ENCODE assay signal across 11 cellular contexts in the genomic region with DNA sequence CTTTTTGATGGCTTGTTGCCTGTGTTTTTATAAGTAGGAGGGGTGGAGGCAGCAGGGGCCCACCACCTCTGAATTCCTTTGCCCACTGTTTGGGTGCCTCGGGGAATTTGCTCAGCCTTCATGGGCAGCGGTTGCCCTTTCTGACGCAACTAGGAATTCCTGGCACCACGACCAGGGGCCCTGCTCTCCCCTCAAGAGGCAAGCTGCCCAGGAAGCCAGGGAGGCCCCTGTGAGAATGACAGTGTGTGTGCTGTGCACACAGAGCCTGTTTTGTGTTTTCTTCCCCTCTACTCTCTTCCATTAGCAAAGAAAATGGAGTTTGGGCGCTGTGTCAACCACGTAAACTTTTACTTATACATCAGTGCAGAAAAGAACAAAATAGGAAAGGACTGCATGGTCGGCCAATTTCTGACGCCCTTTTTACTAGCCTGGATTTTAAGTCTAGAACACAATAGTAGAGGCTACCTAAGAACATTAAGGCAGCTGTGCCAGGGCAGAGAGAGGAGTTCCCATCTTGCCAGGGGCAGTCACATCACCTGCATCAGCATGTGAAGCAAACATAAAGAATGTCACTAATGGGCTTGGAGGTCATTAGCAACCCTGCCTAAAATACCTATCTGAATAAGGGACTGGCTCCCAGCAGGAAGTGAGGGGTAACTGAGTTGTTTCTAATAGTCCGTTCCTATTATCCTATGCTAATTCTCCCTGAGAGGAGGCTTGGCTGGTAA. TPM values are rescaled to one million over a fixed set of nuclear protein-coding genes. Genes with fewer than 3 reads are reported as not detected.
A peak's percentile ranks its signal among the peaks of the same experiment; 100 is the strongest.
DNase-seq lines count a peak whose midpoint lies in the region; ATAC-seq, FAIRE-seq and TF ChIP-seq lines count a peak whose summit lies in the region.
"Had no signal": no experiment of that assay in that cellular context is flagged by ENCODE, and none has a peak within 500 bp of the region (broad histone marks: within the 10 kb centered on the region; RNA-seq: fewer than 3 reads in every experiment).

No MANE protein-coding gene starts in this region.

- H3K4me1 ChIP-seq in H1 (replicated peaks in 1 of 4; ENCODE audit: control insufficient read depth in 3 of 4, insufficient read depth in 4 of 4, low read length in 3 of 4), result peaks cover 6 to 12% (median 10%) of the 10 kb centered on the region in 4 experiments; a peak in 6 of 7 replicates
- H3K4me1 ChIP-seq in thyroid gland, result peaks cover 15 to 20% of the 10 kb centered on the region in 2 donors

- H3K27ac ChIP-seq in H1 (ENCODE audit: low read depth, low read length), result no peak overlapping the region; the same call in 1 of the 2 replicates
- H3K27ac ChIP-seq in thyroid gland, result peak overlapping the region; percentile 73 to 83 (median 76)
- H3K27ac ChIP-seq: adrenal gland had no signal

- DNase-seq in M059J (ENCODE audit: low read depth), result peak; percentile 92
- no peak for DNase-seq in H1 (ENCODE audit: low read depth in 1 of 2, low spot score in 2 of 2)
- DNase-seq in left lobe of liver (ENCODE audit: low spot score), result peak; percentile 68
- DNase-seq in thyroid gland, result peak; percentile 73 to 75
- DNase-seq in DMS53 treated with DMSO at 0.1 percent for 48 hours (lab: John Stamatoyannopoulos, UW; ENCODE audit: unreplicated experiment), result no peak
- no peak for DNase-seq in T-cell
- DNase-seq: adrenal gland; left colon; NCI-H774; stimulated activated CD4-positive, alpha-beta T cell treated with anti-CD3 and anti-CD28 coated beads, Interleukin-4, amount 100 ng/mL, for 1 hour had no signal

- H4K20me1 ChIP-seq in H1 (replicated peaks in 1 of 2; ENCODE audit: control insufficient read depth in 1 of 2, insufficient read depth in 2 of 2, low read length in 2 of 2), result no peaks in the 10 kb centered on the region

- no peaks in the 10 kb centered on the region for H3K27me3 Mint-ChIP-seq in T-cell

- H3K27ac Mint-ChIP-seq in T-cell, result no peak overlapping the region

- H2BK120ac ChIP-seq in H1 (replicated peaks; ENCODE audit: low read depth, low read length), result no peak overlapping the region

- H3K4me3 Mint-ChIP-seq in T-cell, result no peak overlapping the region

- no peaks in the 10 kb centered on the region for H3K9me3 Mint-ChIP-seq in T-cell

- no peak overlapping the region for H3K14ac ChIP-seq in H1 (ENCODE audit: insufficient read length)

- H3K4ac ChIP-seq in H1 (replicated peaks; ENCODE audit: insufficient read length, low read depth, low read length), result no peak overlapping the region

- H3K23ac ChIP-seq in H1 (ENCODE audit: insufficient read length), result no peak overlapping the region

- no peak for TF ChIP-seq RAD21 in H1 (IDR thresholded peaks at IDR 0.05 in 1 of 2, conservative IDR thresholded peaks at IDR 0.05 in 1 of 2; ENCODE audit: low read depth in 2 of 2, low read length in 2 of 2)

- H3K79me2 ChIP-seq in H1 (ENCODE audit: control insufficient read depth in 1 of 2, insufficient read depth in 2 of 2, low read length in 2 of 2), result no peaks in the 10 kb centered on the region; a peak in 1 of 4 replicates

- H4K8ac ChIP-seq in H1 (ENCODE audit: extremely low read depth, insufficient read depth, low read length), result no peak overlapping the region

- no peak overlapping the region for H2BK15ac ChIP-seq in H1 (ENCODE audit: low read length)

- no peak overlapping the region for H4K5ac ChIP-seq in H1 (ENCODE audit: insufficient read length, low read depth, low read length)

- intact Hi-C loops in thyroid gland (cut with DNase I), result no loop called here

- POLR2A ChIA-PET in H1 (lab: Charles Lee; ENCODE audit: partially characterized antibody), result interaction anchor here (1.7 kb wide), 1 partner anchor 19 kb away, joined by 4 read pairs; no protein-coding TSS in a partner anchor
- POLR2A ChIA-PET in T-cell (lab: Charles Lee), result no interaction called here

- CTCF ChIA-PET in H1 (lab: Charles Lee; ENCODE audit: partially characterized antibody), result interaction anchor here (0.8 to 1.3 kb wide), 3 partner anchors 9 to 75 kb away, joined by 3 to 4 read pairs (median 3); no protein-coding TSS in a partner anchor
- CTCF ChIA-PET in T-cell (lab: Charles Lee), result no interaction called here

- TF ChIP-seq CTCF in H1 (IDR thresholded peaks at IDR 0.05; ENCODE audit: control extremely low read depth in 1 of 3, insufficient read depth in 1 of 3, low read depth in 1 of 3, low read length in 3 of 3) (no peak), thyroid gland (IDR thresholded peaks at IDR 0.05) (no peak)

- H3K36me3 ChIP-seq in H1 (ENCODE audit: control insufficient read depth in 2 of 4, insufficient read depth in 4 of 4, low read length in 3 of 4) (no peaks in the 10 kb centered on the region), thyroid gland (no peaks in the 10 kb centered on the region)
- H3K36me3 ChIP-seq: adrenal gland had no signal

- TF ChIP-seq POLR2A in H1 (IDR thresholded peaks at IDR 0.05; ENCODE audit: control extremely low read depth in 1 of 2, low read depth in 2 of 2, low read length in 2 of 2) (no peak), thyroid gland (IDR thresholded peaks at IDR 0.05) (no peak)

- ATAC-seq in left lobe of liver (peak; percentile 56), T-cell (replicated peaks in 1 of 4) (no peak), HG02571 (IDR thresholded peaks at IDR 0.05; ENCODE audit: unreplicated experiment) (no peak)
- ATAC-seq: left colon had no signal

- H3K56ac ChIP-seq in H1 (replicated peaks; ENCODE audit: insufficient read length, low read depth, low read length), result no peak overlapping the region

- H3K4me1 Mint-ChIP-seq in T-cell, result peaks cover 0 to 8% (median 5%) of the 10 kb centered on the region in 3 donors

- H3K9ac ChIP-seq in H1 (replicated peaks in 1 of 4; ENCODE audit: extremely low read depth in 1 of 4, low read depth in 3 of 4, low read length in 3 of 4), result no peak overlapping the region; a peak in 1 of 7 replicates

- 53% methylated on average over 9 of the region's 9 CpGs; no CpG with 5 or more reads in 1 of the 2 experiments for WGBS in H1 (ENCODE audit: extremely low coverage in 1 of 2, insufficient coverage in 1 of 2, insufficient read length in 1 of 2, insufficient replicate concordance in 2 of 2, low coverage in 1 of 2, low lambda C conversion rate in 2 of 2, missing lambda C conversion rate in 1 of 2), 2 experiments
- 23 to 34% methylated on average over 9 of the region's 9 CpGs for WGBS in thyroid gland, 2 donors

- no peaks in the 10 kb centered on the region for H3K36me3 Mint-ChIP-seq in T-cell

- H3K23me2 ChIP-seq in H1 (ENCODE audit: low read depth, low read length), result no peaks in the 10 kb centered on the region

- no peak overlapping the region for H2BK20ac ChIP-seq in H1 (ENCODE audit: low read length)

- peak; percentile 48 for FAIRE-seq in H1 (lab: Jason Lieb, UNC)

- no peak overlapping the region for H3K18ac ChIP-seq in H1 (ENCODE audit: extremely low read depth, low read length)

- peak overlapping the region; percentile 26 for H4K91ac ChIP-seq in H1 (replicated peaks; ENCODE audit: insufficient read length, low read length)

- H3K79me1 ChIP-seq in H1 (ENCODE audit: low read depth, low read length), result no peaks in the 10 kb centered on the region

- TF ChIP-seq EP300 in H1 (IDR thresholded peaks at IDR 0.05; ENCODE audit: borderline replicate concordance in 1 of 2, low read depth in 2 of 2, low read length in 2 of 2), result no peak

- H2AFZ ChIP-seq in H1 (ENCODE audit: low read length), result 0 out of 2 replicates have a peak overlapping the region, but pooled peaks have one; percentile 18

- no peak overlapping the region; the same call in 1 of the 2 replicates for H2BK5ac ChIP-seq in H1 (ENCODE audit: low read depth, low read length)

- no peak overlapping the region; the same call in none of the 2 replicates for H2BK12ac ChIP-seq in H1 (ENCODE audit: low read depth, low read length)

- H3K4me3 ChIP-seq in H1 (ENCODE audit: extremely low read depth in 1 of 4, insufficient read depth in 2 of 4, low read depth in 3 of 4, low read length in 4 of 4) (no peak overlapping the region), thyroid gland (replicated peaks in 1 of 3) (no peak overlapping the region)
- H3K4me3 ChIP-seq: adrenal gland had no signal

- H2AK5ac ChIP-seq in H1 (ENCODE audit: low read depth, low read length), result no peak overlapping the region

- H3K27me3 ChIP-seq in H1 (replicated peaks in 1 of 4; ENCODE audit: control insufficient read depth in 3 of 4, extremely low read depth in 1 of 4, insufficient read depth in 3 of 4, low read length in 3 of 4) (no peaks in the 10 kb centered on the region), thyroid gland (no peaks in the 10 kb centered on the region)
- H3K27me3 ChIP-seq: adrenal gland had no signal

- H3K4me2 ChIP-seq in H1 (ENCODE audit: insufficient read depth in 1 of 2, low read depth in 2 of 2, low read length in 2 of 2), result peak overlapping the region in 1 of 2 experiments; percentile 22; a peak in 2 of 4 replicates

- H3K9me3 ChIP-seq in H1 (ENCODE audit: insufficient read depth in 2 of 2, low read depth in 1 of 2, low read length in 1 of 2) (no peaks in the 10 kb centered on the region), thyroid gland (no peaks in the 10 kb centered on the region)
- H3K9me3 ChIP-seq: adrenal gland had no signal

RNA-seq across cellular contexts. Expression of a gene that starts 17.9 kb away (rescaled TPM):
- 3.8 and 5.0 TPM in 2 replicates for total RNA-seq in M059J (2014; rRNA removed; shearing (Covaris generic))
- 14.0 and 17.5 TPM in 2 replicates for total RNA-seq in H1 (2021; fragmentation: NEBNext Ultra II Directional; extraction: Animal tissue kit (Norgen Biotek cat#: 25700))
- 3.1 and 6.0 TPM in 2 replicates for polyA plus RNA-seq in H1 (2011; rRNA removed)
- 10.7 TPM for polyA plus RNA-seq in H1 (2011; cell fraction: cytosol; rRNA removed)
- polyA plus RNA-seq in H1 (2011; cell fraction: nucleus; rRNA removed), result 3.3 TPM
- 8.1 to 11.0 TPM (median 10.0 TPM) in 4 replicates for polyA plus RNA-seq in H1 (2012, experiment 1 of 2)
- polyA plus RNA-seq in H1 (2012, experiment 2 of 2), result 1.6 TPM
- 15.2 TPM for polyA plus RNA-seq in H1 (2013, experiment 1 of 2)
- 16.8 TPM for polyA plus RNA-seq in H1 (2013, experiment 2 of 2)
- polyA minus RNA-seq in H1 (2011; rRNA and poly(A)+ RNA removed), result 5.6 and 7.0 TPM in 2 replicates
- polyA minus RNA-seq in H1 (2011; cell fraction: cytosol; rRNA and poly(A)+ RNA removed), result 4.8 TPM
- polyA minus RNA-seq in H1 (2011; cell fraction: nucleus; rRNA and poly(A)+ RNA removed), result 8.0 TPM
- total RNA-seq in left lobe of liver (10.9 TPM), thyroid gland (10 to 100 TPM; 16.3 to 43.3 (median 27.3) TPM), T-cell (1 to 10 TPM; 1.3 to 3.5 (median 2.9) TPM)

RNA-seq across cellular contexts. Expression of a gene that starts 53.0 kb away (rescaled TPM):
- 85.0 and 110 TPM in 2 replicates for total RNA-seq in M059J (2014; rRNA removed; shearing (Covaris generic))
- 18.9 and 19.1 TPM in 2 replicates for total RNA-seq in H1 (2021; fragmentation: NEBNext Ultra II Directional; extraction: Animal tissue kit (Norgen Biotek cat#: 25700))
- 6.3 and 11.2 TPM in 2 replicates for polyA plus RNA-seq in H1 (2011; rRNA removed)
- 12.3 TPM for polyA plus RNA-seq in H1 (2011; cell fraction: cytosol; rRNA removed)
- polyA plus RNA-seq in H1 (2011; cell fraction: nucleus; rRNA removed), result 15.2 TPM
- 14.9 to 16.8 TPM (median 15.9 TPM) in 4 replicates for polyA plus RNA-seq in H1 (2012, experiment 1 of 2)
- 3.3 TPM for polyA plus RNA-seq in H1 (2012, experiment 2 of 2)
- polyA plus RNA-seq in H1 (2013, experiment 1 of 2), result 7.4 TPM
- 8.0 TPM for polyA plus RNA-seq in H1 (2013, experiment 2 of 2)
- polyA minus RNA-seq in H1 (2011; rRNA and poly(A)+ RNA removed), result 24.5 and 25.8 TPM in 2 replicates
- 8.9 TPM for polyA minus RNA-seq in H1 (2011; cell fraction: cytosol; rRNA and poly(A)+ RNA removed)
- polyA minus RNA-seq in H1 (2011; cell fraction: nucleus; rRNA and poly(A)+ RNA removed), result 26.8 TPM
- total RNA-seq in left lobe of liver, result 17.1 TPM
- 10 to 100 TPM; 48.8 to 57.3 (median 51.2) TPM for total RNA-seq in thyroid gland
- 10 to 100 TPM; 39.5 to 77.3 (median 40.3) TPM for total RNA-seq in T-cell

Comparison
In these comparisons a context has a peak if more than half of its experiments do, and no peak if none do; other contexts are left out.
1. DNase-seq: peak in M059J (single experiment), left lobe of liver (single experiment) and thyroid gland (2 of 2); none in H1 (0 of 2), DMS53 treated with DMSO at 0.1 percent for 48 hours (single experiment) and T-cell (0 of 34).